5 cellular contexts compared by ENCODE assay signal in genomic region chr7:46902463-46902862, GRCh38.
"Had no signal": no experiment of that assay in that cellular context is flagged by ENCODE, and none has a peak within 500 bp of the region (broad histone marks: within the 10 kb centered on the region; RNA-seq: fewer than 3 reads in every experiment).

No MANE protein-coding gene starts in this region.

- H3K4me3 Mint-ChIP-seq: GM23338, H9 had no signal

- DNase-seq: H9, HCEC 1CT, IMR-90 had no signal

- H3K4me2 ChIP-seq: GM23338 had no signal

- H3K4me3 ChIP-seq: GM23338, K562 had no signal

- H3K4me1 Mint-ChIP-seq: GM23338 had no signal

- H3K27ac Mint-ChIP-seq: GM23338, H9 had no signal

- ATAC-seq: GM23338, K562 had no signal
